Comparison of ENCODE assay signal across 1 cellular context in the genomic region with DNA sequence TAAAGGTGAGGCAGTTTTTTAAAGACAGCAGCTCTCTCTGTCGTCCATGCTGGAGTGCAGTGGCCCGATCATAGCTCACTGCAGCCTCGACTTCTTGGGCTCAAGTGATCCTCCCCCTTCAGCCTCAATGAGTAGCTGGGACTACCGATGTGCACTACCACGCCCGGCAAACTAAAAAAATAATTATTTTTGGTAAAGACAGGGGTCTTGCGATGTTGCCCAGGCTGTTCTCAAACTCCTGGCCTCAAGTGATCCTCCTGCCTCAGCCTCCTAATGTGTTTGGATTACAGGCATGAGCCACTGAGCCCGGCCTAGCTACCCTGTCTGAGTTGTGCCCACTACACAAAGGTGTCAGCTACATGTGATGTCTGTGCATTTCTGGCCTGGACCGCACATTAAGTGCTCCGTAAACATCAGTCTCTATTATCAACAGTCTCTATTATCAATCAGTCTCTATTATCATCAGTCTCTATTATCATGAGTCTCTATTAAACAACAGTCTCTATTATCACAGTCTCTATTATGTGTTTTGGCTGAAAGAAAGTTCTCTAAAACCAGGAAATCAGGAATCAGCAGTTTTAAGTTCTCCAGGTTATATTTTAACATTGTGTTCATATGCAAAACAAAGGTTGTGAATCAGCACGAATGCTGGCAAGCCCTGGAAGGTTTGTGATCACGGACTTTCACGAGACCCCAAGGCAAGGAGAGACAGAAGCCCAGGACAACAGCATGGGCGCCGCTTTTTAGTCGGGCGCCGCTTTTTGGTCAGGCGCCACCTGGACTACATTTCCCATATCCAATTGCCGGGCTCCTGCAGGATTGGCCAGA.
TF ChIP-seq lines count a peak whose summit lies in the region.

No MANE protein-coding gene starts in this region.

TF ChIP-seq in H1, 55 proteins besides CTCF, POLR2A, EP300 and RAD21 (continued from another document):
- TF ChIP-seq, protein P1, sequence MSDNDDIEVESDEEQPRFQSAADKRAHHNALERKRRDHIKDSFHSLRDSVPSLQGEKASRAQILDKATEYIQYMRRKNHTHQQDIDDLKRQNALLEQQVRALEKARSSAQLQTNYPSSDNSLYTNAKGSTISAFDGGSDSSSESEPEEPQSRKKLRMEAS (IDR thresholded peaks at IDR 0.05), result no peak
